Comparison of ENCODE assay signal across 8 cellular contexts in genomic region chr14:94001501-94002396, GRCh38. TPM values are rescaled to one million over a fixed set of nuclear protein-coding genes. Genes with fewer than 3 reads are reported as not detected.
DNase-seq lines count a peak whose midpoint lies in the region; ATAC-seq and TF ChIP-seq lines count a peak whose summit lies in the region.

No MANE protein-coding gene starts in this region.

- no peaks in the 10 kb centered on the region for H3K79me2 ChIP-seq in mammary epithelial cell (ENCODE audit: insufficient read depth, low read length)

- H4K20me1 ChIP-seq in mammary epithelial cell (ENCODE audit: insufficient read depth, low read length): no peaks in the 10 kb centered on the region

- H3K4me2 ChIP-seq in mammary epithelial cell (ENCODE audit: insufficient read depth, low read depth, low read length): no peak overlapping the region

- no peak overlapping the region; the same call in 1 of the 2 replicates for H3K27ac Mint-ChIP-seq in HFFc6

- TF ChIP-seq CTCF in HFFc6 (IDR thresholded peaks at IDR 0.05): peak; percentile 99
- peak; percentile 94 for TF ChIP-seq CTCF in VCaP (conservative IDR thresholded peaks at IDR 0.05)
- TF ChIP-seq CTCF in mammary epithelial cell (conservative IDR thresholded peaks at IDR 0.05 in 1 of 2, IDR thresholded peaks at IDR 0.05 in 1 of 2; ENCODE audit: extremely low read depth in 1 of 2, insufficient read depth in 1 of 2, low read depth in 1 of 2, low read length in 2 of 2): peak; percentile 97 to 100
- peak; percentile 97 for TF ChIP-seq CTCF in kidney epithelial cell (IDR thresholded peaks at IDR 0.05; ENCODE audit: insufficient read depth, low read length, poor library complexity, severe bottlenecking)

- intact Hi-C loops in mammary epithelial cell (cut with micrococcal nuclease): loop anchor here (1.0 to 2.0 kb wide), 3 partner anchors 31 to 346 kb away; no protein-coding TSS in a partner anchor

- BruUV-seq in mammary epithelial cell (replicated peaks; lab: Mats Ljungman, UMichigan): no TSS peak

- H3K27ac ChIP-seq in VCaP (no peak overlapping the region), mammary epithelial cell (ENCODE audit: insufficient read depth, low read depth, low read length) (no peak overlapping the region)

- in situ Hi-C loops in mammary epithelial cell (cut with MboI; ENCODE audit: low sequenced_read_pairs in 2 of 2): loop anchor here (5.0 to 10.0 kb wide), 2 partner anchors 64 to 347 kb away; no protein-coding TSS in a partner anchor

- 56% methylated on average over 18 of the region's 26 CpGs for WGBS in mammary epithelial cell (ENCODE audit: low coverage, missing lambda C conversion rate)

- H2AFZ ChIP-seq in mammary epithelial cell (ENCODE audit: low read depth, low read length): peak overlapping the region; percentile 16

- no peaks in the 10 kb centered on the region for H3K36me3 ChIP-seq in mammary epithelial cell (ENCODE audit: insufficient read depth, low read length)
- no peaks in the 10 kb centered on the region for H3K36me3 ChIP-seq in kidney epithelial cell (ENCODE audit: control insufficient read depth, insufficient read depth, low read length)

- H3K27me3 Mint-ChIP-seq in HFFc6 (ENCODE audit: insufficient read depth): peaks cover 12% of the 10 kb centered on the region

- DNase-seq in EH (ENCODE audit: low read depth) (peak; percentile 76), HFFc6 (peak; percentile 59), NCI-H2171 (lab: John Stamatoyannopoulos, UW) (peak; percentile 71), mammary epithelial cell (peak; percentile 65), kidney epithelial cell (ENCODE audit: low read depth) (no peak)
- peak; percentile 46 to 52 for DNase-seq in stimulated activated CD4-positive, alpha-beta T cell treated with anti-CD3 and anti-CD28 coated beads, Interleukin-1b, Interleukin-23, amount 100 ng/mL, for 4 hours (ENCODE audit: low read depth in 2 of 2)

- H3K4me3 Mint-ChIP-seq in HFFc6: peak overlapping the region; percentile 13; the same call in 1 of the 2 replicates

- no peak for ATAC-seq in GM21723 (IDR thresholded peaks at IDR 0.05; ENCODE audit: unreplicated experiment)

- H3K4me1 ChIP-seq in mammary epithelial cell (ENCODE audit: insufficient read depth, low read length): peaks cover 17% of the 10 kb centered on the region

- H3K27me3 ChIP-seq in mammary epithelial cell (ENCODE audit: insufficient read depth, low read length) (no peaks in the 10 kb centered on the region), kidney epithelial cell (ENCODE audit: control insufficient read depth, insufficient read depth, low read length) (peaks cover 7% of the 10 kb centered on the region)

- H3K4me1 Mint-ChIP-seq in HFFc6 (ENCODE audit: low read depth): peaks cover 6% of the 10 kb centered on the region

- H3K9me3 ChIP-seq in mammary epithelial cell (replicated peaks; ENCODE audit: insufficient read depth, low read length): no peaks in the 10 kb centered on the region

- CTCF ChIA-PET in mammary epithelial cell (lab: Charles Lee; ENCODE audit: low non-redundant PET): interaction anchor here (0.5 to 1.7 kb wide), 5 partner anchors 60 to 178 kb away, joined by 3 to 12 read pairs (median 3); no protein-coding TSS in a partner anchor

- H3K36me3 Mint-ChIP-seq in HFFc6 (ENCODE audit: low read depth): no peaks in the 10 kb centered on the region

- H3K9me3 Mint-ChIP-seq in HFFc6: no peaks in the 10 kb centered on the region

- H3K4me3 ChIP-seq in mammary epithelial cell (replicated peaks in 1 of 3; ENCODE audit: insufficient read depth in 1 of 3, low read depth in 2 of 3, low read length in 3 of 3) (no peak overlapping the region), kidney epithelial cell (ENCODE audit: low read depth, low read length) (no peak overlapping the region)

- H3K9ac ChIP-seq in mammary epithelial cell (ENCODE audit: insufficient read depth, low read length): no peak overlapping the region

- dilution Hi-C loops in mammary epithelial cell (cut with HindIII; ENCODE audit: low sequenced_read_pairs): no loop called here

RNA-seq across cellular contexts. Expression of gene CCDC197, which starts 4.6 kb away (rescaled TPM):
- not detected for total RNA-seq in HFFc6 (2021; fragmentation: NEBNext Ultra II Directional; extraction: Animal tissue kit (Norgen Biotek cat#: 25700))
- total RNA-seq in mammary epithelial cell: not detected
- polyA plus RNA-seq in mammary epithelial cell: not detected
- polyA minus RNA-seq in mammary epithelial cell: not detected
- not detected in 2 replicates for total RNA-seq in kidney epithelial cell

RNA-seq across cellular contexts. Expression of gene OTUB2, which starts 24.4 kb away (rescaled TPM):
- total RNA-seq in HFFc6 (2021; fragmentation: NEBNext Ultra II Directional; extraction: Animal tissue kit (Norgen Biotek cat#: 25700)): 1 to 10 TPM in 4 of 6 experiments, under 1 TPM in 2; 0.77 to 1.8 (median 1.2) TPM
- total RNA-seq in mammary epithelial cell: 1 to 10 TPM; 3.7 to 4.8 TPM
- polyA plus RNA-seq in mammary epithelial cell: 4.6 TPM
- polyA minus RNA-seq in mammary epithelial cell: 12.4 TPM
- 6.4 and 8.3 TPM in 2 replicates for total RNA-seq in kidney epithelial cell

RNA-seq across cellular contexts. Expression of gene ASB2, which starts 25.4 kb away (rescaled TPM):
- total RNA-seq in HFFc6 (2021; fragmentation: NEBNext Ultra II Directional; extraction: Animal tissue kit (Norgen Biotek cat#: 25700)): not detected
- total RNA-seq in mammary epithelial cell: under 1 TPM; 0.17 to 0.19 TPM
- polyA plus RNA-seq in mammary epithelial cell: 0.92 TPM
- polyA minus RNA-seq in mammary epithelial cell: not detected
- 7.4 and 8.8 TPM in 2 replicates for total RNA-seq in kidney epithelial cell
